Comparison of ENCODE assay signal across 9 cellular contexts in the genomic region with DNA sequence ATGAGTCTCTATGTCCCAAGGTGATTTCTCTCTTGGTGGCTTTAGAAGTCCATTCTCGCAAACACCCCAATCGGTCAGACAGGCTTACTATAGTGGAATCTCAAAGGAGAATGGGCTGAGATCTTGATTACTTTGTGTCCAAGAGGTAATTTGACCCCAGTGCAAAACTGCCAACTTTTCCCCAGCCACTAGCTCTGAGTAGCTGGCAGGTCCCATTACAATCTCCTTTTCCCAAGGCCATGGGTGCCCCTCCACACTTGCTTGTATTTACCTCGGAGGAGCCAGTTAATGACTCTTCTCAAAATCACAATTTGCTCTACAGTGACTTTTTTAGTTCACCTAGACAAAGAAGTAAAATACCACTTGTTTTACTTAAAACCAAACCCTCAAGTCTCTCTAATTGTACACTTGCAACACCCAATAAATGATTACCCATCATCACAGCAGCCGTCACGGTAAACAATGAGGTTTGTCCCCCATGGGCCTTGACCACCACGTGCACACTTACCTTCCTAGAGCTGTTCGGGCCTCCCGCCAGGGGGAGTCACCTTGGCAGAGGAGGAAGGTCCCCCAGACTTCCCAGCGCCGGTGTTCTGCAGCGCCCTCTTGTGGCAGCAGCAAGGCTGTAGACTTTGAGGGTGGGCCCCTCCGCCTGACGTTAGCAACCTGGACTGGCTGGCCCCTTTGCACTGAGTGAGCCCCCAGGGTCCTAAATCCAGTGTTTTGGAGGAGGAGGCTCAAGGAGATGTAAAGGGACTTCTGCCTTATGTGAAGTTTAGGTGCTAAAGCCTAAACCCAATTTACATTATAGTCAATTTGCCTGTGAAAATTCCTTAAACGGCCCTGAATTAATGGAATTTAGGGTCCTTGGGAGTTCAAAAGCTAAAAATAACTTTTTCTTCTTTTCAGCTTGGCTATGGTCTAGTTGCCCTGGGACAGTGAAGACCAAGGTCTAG. TPM values are rescaled to one million over a fixed set of nuclear protein-coding genes. Genes with fewer than 3 reads are reported as not detected.
DNase-seq lines count a peak whose midpoint lies in the region; ATAC-seq and TF ChIP-seq lines count a peak whose summit lies in the region.
"Had no signal": no experiment of that assay in that cellular context is flagged by ENCODE, and none has a peak within 500 bp of the region (broad histone marks: within the 10 kb centered on the region; RNA-seq: fewer than 3 reads in every experiment).

No MANE protein-coding gene starts in this region.

- no TSS peak for BruUV-seq in PC-3 (replicated peaks; lab: Mats Ljungman, UMichigan)

- ATAC-seq in PC-3 (peak; percentile 89), HG03432 (IDR thresholded peaks at IDR 0.05; ENCODE audit: unreplicated experiment) (no peak)
- ATAC-seq in activated T-cell treated with anti-CD3 and anti-CD28 coated beads, Interleukin-2, amount 50 U/mL, for 4 hours, result peak; percentile 89 to 95

- no peaks in the 10 kb centered on the region for H3K36me3 Mint-ChIP-seq in activated T-cell treated with anti-CD3 and anti-CD28 coated beads, Interleukin-2, amount 50 U/mL, for 4 hours (ENCODE audit: insufficient read depth)

- 43% methylated on average over 14 of the region's 14 CpGs for WGBS in esophagus muscularis mucosa

- H3K4me3 Mint-ChIP-seq in activated T-cell treated with anti-CD3 and anti-CD28 coated beads, Interleukin-2, amount 50 U/mL, for 4 hours, result no peak overlapping the region
- H3K4me3 Mint-ChIP-seq: T-helper 1 cell treated with Interleukin-12 subunit alpha and Interleukin-12 subunit beta and Interleukin-4 antibody, amounts not matched to agents 30 μg/mL and 1 μg/mL, for 36 hours had no signal

- H3K9me2 ChIP-seq in PC-3 (replicated peaks; ENCODE audit: low read length), result no peaks in the 10 kb centered on the region

- H3K4me3 ChIP-seq in PC-3 (ENCODE audit: low read length) (no peak overlapping the region), esophagus muscularis mucosa (no peak overlapping the region)

- intact Hi-C loops in PC-3 (cut with micrococcal nuclease) (no loop called here), esophagus muscularis mucosa (cut with DNase I) (no loop called here)

- H3K27me3 Mint-ChIP-seq in activated T-cell treated with anti-CD3 and anti-CD28 coated beads, Interleukin-2, amount 50 U/mL, for 4 hours (ENCODE audit: low read depth), result peaks cover 9% of the 10 kb centered on the region

- no peak overlapping the region for H3K9ac ChIP-seq in PC-3 (ENCODE audit: low read length)

- no peaks in the 10 kb centered on the region for H3K27me3 ChIP-seq in PC-3 (ENCODE audit: low read length)
- H3K27me3 ChIP-seq in esophagus muscularis mucosa, result peaks cover 0 to 6% (median 0%) of the 10 kb centered on the region in 4 donors

- H3K36me3 ChIP-seq in PC-3 (ENCODE audit: low read depth, low read length) (no peaks in the 10 kb centered on the region), esophagus muscularis mucosa (no peaks in the 10 kb centered on the region)

- no peaks in the 10 kb centered on the region for H3K79me2 ChIP-seq in PC-3 (ENCODE audit: low read length)

- no peaks in the 10 kb centered on the region for H3F3A ChIP-seq in PC-3 (ENCODE audit: low read length, unreplicated experiment)

- peak; percentile 11 for DNase-seq in DMS114 treated with DMSO at 0.1 percent for 48 hours (lab: John Stamatoyannopoulos, UW; ENCODE audit: unreplicated experiment)
- DNase-seq in HEK293T (ENCODE audit: extremely low spot score), result peak; percentile 83
- peak; percentile 87 for DNase-seq in PC-3
- peak; percentile 64 for DNase-seq in activated T-cell treated with anti-CD3 and anti-CD28 coated beads, Interleukin-2, amount 50 U/mL, for 4 hours
- peak; percentile 16 for DNase-seq in glomerular visceral epithelial cell (ENCODE audit: extremely low spot score)
- peak; percentile 65 for DNase-seq in stimulated activated CD4-positive, alpha-beta T cell treated with anti-CD3 and anti-CD28 coated beads, Interleukin-12 subunit alpha, Interleukin-12 subunit beta, amount 100 ng/mL, for 4 hours
- no peak for DNase-seq in esophagus muscularis mucosa (ENCODE audit: extremely low spot score)

- TF ChIP-seq CTCF in PC-3 (conservative IDR thresholded peaks at IDR 0.05; ENCODE audit: low read depth, low read length), result peak; percentile 99
- TF ChIP-seq CTCF in esophagus muscularis mucosa (IDR thresholded peaks at IDR 0.05), result peak in 1 of 3 experiments; percentile 40

- H3K9me3 ChIP-seq in PC-3 (ENCODE audit: low read length) (no peaks in the 10 kb centered on the region), esophagus muscularis mucosa (no peaks in the 10 kb centered on the region)

- no peaks in the 10 kb centered on the region for H3K4me1 ChIP-seq in PC-3 (ENCODE audit: insufficient read depth, low read length)
- H3K4me1 ChIP-seq in esophagus muscularis mucosa, result peaks cover 0 to 5% (median 0%) of the 10 kb centered on the region in 4 donors

- H3K4me1 Mint-ChIP-seq in activated T-cell treated with anti-CD3 and anti-CD28 coated beads, Interleukin-2, amount 50 U/mL, for 4 hours (ENCODE audit: low read depth), result no peaks in the 10 kb centered on the region

- TF ChIP-seq EP300 in esophagus muscularis mucosa (IDR thresholded peaks at IDR 0.05), result no peak

- no peak overlapping the region for H3K4me2 ChIP-seq in PC-3 (ENCODE audit: low read length)

- H4K20me1 ChIP-seq in PC-3 (ENCODE audit: low read length), result no peaks in the 10 kb centered on the region

- H3K27ac ChIP-seq in PC-3 (ENCODE audit: low read length), result no peak overlapping the region
- no peak overlapping the region for H3K27ac ChIP-seq in esophagus muscularis mucosa (replicated peaks in 1 of 4)

- H3K9me3 Mint-ChIP-seq in activated T-cell treated with anti-CD3 and anti-CD28 coated beads, Interleukin-2, amount 50 U/mL, for 4 hours, result no peaks in the 10 kb centered on the region
- H3K9me3 Mint-ChIP-seq: T-helper 1 cell treated with Interleukin-12 subunit alpha and Interleukin-12 subunit beta and Interleukin-4 antibody, amounts not matched to agents 30 μg/mL and 1 μg/mL, for 36 hours had no signal

- CTCF ChIA-PET in HEK293T (lab: Yijun Ruan, JAX) (interaction anchor here (0.6 to 1.3 kb wide), 8 partner anchors 9 to 853 kb away, joined by 3 to 4 read pairs (median 3); no protein-coding TSS in a partner anchor), PC-3 (lab: Charles Lee) (interaction anchor here (0.6 to 0.9 kb wide), 2 partner anchors 35 to 178 kb away, joined by 3 to 4 read pairs; no protein-coding TSS in a partner anchor)

- POLR2A ChIA-PET in HEK293T (lab: Yijun Ruan, JAX), result interaction anchor here (0.6 kb wide), 1 partner anchor 9 kb away, joined by 3 read pairs; no protein-coding TSS in a partner anchor
- POLR2A ChIA-PET in PC-3 (lab: Charles Lee; ENCODE audit: unreplicated experiment), result no interaction called here

- no peak for TF ChIP-seq POLR2A in esophagus muscularis mucosa (IDR thresholded peaks at IDR 0.05; ENCODE audit: low read depth)

- 0 out of 2 replicates have a peak overlapping the region, but pooled peaks have one; percentile 25 for H2AFZ ChIP-seq in PC-3 (ENCODE audit: low read length)

TF ChIP-seq in HEK293T, 16 proteins besides CTCF, POLR2A, EP300 and RAD21:
- no peak for TF ChIP-seq SUZ12 (IDR thresholded peaks at IDR 0.05)
- TF ChIP-seq L3MBTL2 (conservative IDR thresholded peaks at IDR 0.05), result peak; percentile 90
- TF ChIP-seq HDGF (IDR thresholded peaks at IDR 0.05; ENCODE audit: borderline replicate concordance), result 0 out of 2 replicates have a peak, but pooled peaks have one; percentile 40

RNA-seq across cellular contexts. Expression of a gene that starts 18.7 kb away (rescaled TPM):
- 21.8 and 24.2 TPM in 2 replicates for total RNA-seq in PC-3 (2014; rRNA removed)
- 1 to 10 TPM; 2.0 to 2.6 (median 2.3) TPM for total RNA-seq in activated T-cell treated with anti-CD3 and anti-CD28 coated beads, Interleukin-2, amount 50 U/mL, for 4 hours
- total RNA-seq in esophagus muscularis mucosa, result 10 to 100 TPM; 15.8 to 41.0 (median 32.2) TPM

RNA-seq across cellular contexts. Expression of a gene that starts 41.3 kb away (rescaled TPM):
- total RNA-seq in PC-3 (2014; rRNA removed) (64.0 and 75.3 TPM in 2 replicates), esophagus muscularis mucosa (1 to 10 TPM; 2.5 to 5.2 (median 4.2) TPM)
- total RNA-seq in activated T-cell treated with anti-CD3 and anti-CD28 coated beads, Interleukin-2, amount 50 U/mL, for 4 hours, result 10 to 100 TPM; 80.3 to 83.4 (median 82.0) TPM

Comparison
In these comparisons a context has a peak if more than half of its experiments do, and no peak if none do; other contexts are left out.
1. RNA of a gene that starts 41.3 kb away (total RNA-seq): 80.3 to 83.4 TPM in activated T-cell treated with anti-CD3 and anti-CD28 coated beads, Interleukin-2, amount 50 U/mL, for 4 hours and 64.0 to 75.3 TPM in PC-3; 2.5 to 5.2 TPM in esophagus muscularis mucosa; every median in the first group is over 10 times any median in the second.